In the genomic region with DNA sequence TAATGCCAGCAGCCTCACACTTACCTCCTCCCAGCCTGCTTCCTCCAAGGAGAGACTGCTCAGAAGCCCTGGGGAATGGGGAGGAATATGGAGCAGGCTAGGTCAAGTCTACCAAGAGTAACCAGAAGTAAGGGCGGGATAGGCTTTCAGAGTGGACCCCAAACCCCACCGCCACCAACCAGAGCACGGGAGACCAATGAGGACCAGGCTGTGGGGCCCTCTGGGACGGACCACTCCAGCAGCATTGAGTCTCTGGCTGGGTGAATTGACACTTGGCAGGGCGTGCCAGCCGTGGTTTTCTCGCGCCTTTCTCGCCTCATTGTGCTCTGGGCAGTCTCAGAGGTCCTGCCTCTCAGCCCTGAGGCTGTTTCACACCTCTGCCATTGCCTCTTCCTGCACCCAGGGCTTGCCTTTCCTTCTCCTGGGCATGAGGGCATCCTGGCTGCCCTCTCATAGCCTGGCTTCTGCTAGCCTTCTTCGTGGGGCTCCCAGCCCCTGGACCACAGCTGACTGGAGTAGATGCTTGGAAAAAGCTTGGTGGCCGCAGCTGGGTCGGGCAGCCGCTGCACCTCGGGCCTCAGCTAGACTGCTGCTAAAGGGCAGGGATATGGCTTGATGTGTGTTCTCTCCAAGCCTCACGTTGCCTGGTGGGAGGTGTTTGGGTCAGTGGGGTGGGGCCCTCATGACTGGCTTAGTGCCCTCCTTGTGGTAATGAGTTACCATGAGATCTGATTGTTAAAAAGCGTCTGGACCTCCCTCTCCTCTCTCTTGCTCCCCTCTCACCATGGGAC, we compare ENCODE assay signal across 14 cellular contexts.
"Had no signal": no experiment of that assay in that cellular context is flagged by ENCODE, and none has a peak within 500 bp of the region (broad histone marks: within the 10 kb centered on the region; RNA-seq: fewer than 3 reads in every experiment).

No MANE protein-coding gene starts in this region.

- DNase-seq: activated CD4-positive, alpha-beta T cell treated with anti-CD3 and anti-CD28 coated beads, Interleukin-2, amount 50 U/mL, for 48 hours; brain microvascular endothelial cell; cerebellar nuclear complex; esophagus squamous epithelium; foreskin fibroblast; glutamatergic neuron; left ventricle myocardium inferior; naive B cell; sigmoid colon; stimulated activated naive CD8-positive, alpha-beta T cell treated with anti-CD3 and anti-CD28 coated beads, Interleukin-15, Interleukin-2, amounts not matched to agents 100 U/mL and 50 U/mL, for 24 hours; T-helper 9 cell had no signal

- H3K4me1 Mint-ChIP-seq: naive B cell had no signal

- H3K36me3 ChIP-seq: brain microvascular endothelial cell, esophagus squamous epithelium, left ventricle myocardium inferior, sigmoid colon had no signal

- H3K27ac Mint-ChIP-seq: activated naive CD8-positive, alpha-beta T cell; mesothelial cell of epicardium; naive B cell had no signal

- H3K4me3 Mint-ChIP-seq: activated naive CD8-positive, alpha-beta T cell; mesothelial cell of epicardium; naive B cell had no signal

- H3K27ac ChIP-seq: brain microvascular endothelial cell, dorsolateral prefrontal cortex, esophagus squamous epithelium, left ventricle myocardium inferior, sigmoid colon had no signal

- H3K36me3 Mint-ChIP-seq: activated naive CD8-positive, alpha-beta T cell; mesothelial cell of epicardium; naive B cell had no signal

- H3K27me3 Mint-ChIP-seq: activated naive CD8-positive, alpha-beta T cell; naive B cell had no signal

- ATAC-seq: stimulated activated naive CD8-positive, alpha-beta T cell treated with anti-CD3 and anti-CD28 coated beads, Interleukin-15, Interleukin-2, amounts not matched to agents 100 U/mL and 50 U/mL, for 24 hours had no signal

- H3K4me3 ChIP-seq: dorsolateral prefrontal cortex, esophagus squamous epithelium, left ventricle myocardium inferior, sigmoid colon had no signal

- H3K27me3 ChIP-seq: brain microvascular endothelial cell, dorsolateral prefrontal cortex, esophagus squamous epithelium, sigmoid colon had no signal

- H3K9me3 ChIP-seq: esophagus squamous epithelium, left ventricle myocardium inferior, sigmoid colon had no signal
